Comparison of ENCODE assay signal across 17 cellular contexts in genomic region chr17:74450231-74450630, GRCh38. TPM values are rescaled to one million over a fixed set of nuclear protein-coding genes. Genes with fewer than 3 reads are reported as not detected.
DNase-seq lines count a peak whose midpoint lies in the region; ATAC-seq and TF ChIP-seq lines count a peak whose summit lies in the region.
"Had no signal": no experiment of that assay in that cellular context is flagged by ENCODE, and none has a peak within 500 bp of the region (broad histone marks: within the 10 kb centered on the region; RNA-seq: fewer than 3 reads in every experiment).

No MANE protein-coding gene starts in this region.

- H3K4me3 ChIP-seq in lower lobe of right lung: no peak overlapping the region
- H3K4me3 ChIP-seq in thoracic aorta: no peak overlapping the region
- H3K4me3 ChIP-seq: GM12878 had no signal

- POLR2A ChIA-PET in RWPE1 (lab: Yijun Ruan, JAX; ENCODE audit: low non-redundant PET): no interaction called here

- H3K27me3 ChIP-seq in lower lobe of right lung (ENCODE audit: low read depth) (no peaks in the 10 kb centered on the region), thoracic aorta (replicated peaks; ENCODE audit: insufficient read depth) (no peaks in the 10 kb centered on the region)

- TF ChIP-seq CTCF in RWPE1 (conservative IDR thresholded peaks at IDR 0.05; ENCODE audit: low read depth) (no peak), lower lobe of right lung (IDR thresholded peaks at IDR 0.05) (no peak), thoracic aorta (IDR thresholded peaks at IDR 0.05) (no peak)

- H3K36me3 ChIP-seq in lower lobe of right lung (no peaks in the 10 kb centered on the region), thoracic aorta (no peaks in the 10 kb centered on the region)

- H3K9me3 ChIP-seq in lower lobe of right lung: no peaks in the 10 kb centered on the region
- no peaks in the 10 kb centered on the region for H3K9me3 ChIP-seq in thoracic aorta

- intact Hi-C loops in lower lobe of right lung (cut with DNase I): no loop called here

- CTCF ChIA-PET in RWPE1 (lab: Yijun Ruan, JAX): interaction anchor here (1.4 kb wide), 1 partner anchor 70 kb away, joined by 3 read pairs; no protein-coding TSS in a partner anchor

- no peak for DNase-seq in RWPE1 (ENCODE audit: low spot score)
- DNase-seq in lower lobe of right lung: no peak
- no peak for DNase-seq in thoracic aorta (ENCODE audit: low spot score)
- no peak for DNase-seq in activated CD4-positive, alpha-beta T cell treated with anti-CD3 and anti-CD28 coated beads, Interleukin-2, amount 50 U/mL, for 48 hours
- DNase-seq in stimulated activated CD4-positive, alpha-beta T cell treated with anti-CD3 and anti-CD28 coated beads, Interleukin-12 subunit alpha, Interleukin-12 subunit beta, amount 100 ng/mL, for 4 hours: no peak
- DNase-seq in nucleus accumbens (lab: John Stamatoyannopoulos, UW): no peak
- DNase-seq: AML-193, Calu3, Karpas-422, MM.1S, NCI-H1930, NCI-H2171, NCI-H446 treated with DMSO at 0.1 percent for 48 hours, NCI-H82 had no signal

- peaks cover 46% of the 10 kb centered on the region for H3K4me1 ChIP-seq in lower lobe of right lung
- H3K4me1 ChIP-seq in thoracic aorta (ENCODE audit: control insufficient read depth in 1 of 2, low read depth in 2 of 2): peaks cover 68 to 89% of the 10 kb centered on the region in 2 donors

- ATAC-seq in lower lobe of right lung (no peak), thoracic aorta (ENCODE audit: insufficient number of reproducible peaks, low FRiP score, low read depth) (no peak)
- ATAC-seq: GM12878, Panc1 had no signal

- H3K27ac ChIP-seq in RWPE1 (peak overlapping the region; percentile 76; the same call in 1 of the 2 replicates), cingulate gyrus (ENCODE audit: low read depth, low read length) (peak overlapping the region; percentile 60), lower lobe of right lung (peak overlapping the region; percentile 6), thoracic aorta (peak overlapping the region; percentile 93 to 96)

RNA-seq across cellular contexts. Expression of gene CD300A, which starts 16.2 kb away (rescaled TPM):
- total RNA-seq in lower lobe of right lung (27.8 TPM), thoracic aorta (1 to 10 TPM; 7.7 to 8.0 TPM)

RNA-seq across cellular contexts. Expression of gene GPRC5C, which starts 18.3 kb away (rescaled TPM):
- total RNA-seq in lower lobe of right lung: 58.2 TPM
- total RNA-seq in thoracic aorta: 10 to 100 TPM; 56.0 to 67.0 TPM

Comparison
In these comparisons a context has a peak if more than half of its experiments do, and no peak if none do; other contexts are left out.
1. H3K27ac ChIP-seq: peak in every context shown above with its lines; median percentile 94 in thoracic aorta; 76 in RWPE1; 60 in cingulate gyrus; 6 in lower lobe of right lung.